8 cellular contexts compared by ENCODE assay signal in the genomic region with DNA sequence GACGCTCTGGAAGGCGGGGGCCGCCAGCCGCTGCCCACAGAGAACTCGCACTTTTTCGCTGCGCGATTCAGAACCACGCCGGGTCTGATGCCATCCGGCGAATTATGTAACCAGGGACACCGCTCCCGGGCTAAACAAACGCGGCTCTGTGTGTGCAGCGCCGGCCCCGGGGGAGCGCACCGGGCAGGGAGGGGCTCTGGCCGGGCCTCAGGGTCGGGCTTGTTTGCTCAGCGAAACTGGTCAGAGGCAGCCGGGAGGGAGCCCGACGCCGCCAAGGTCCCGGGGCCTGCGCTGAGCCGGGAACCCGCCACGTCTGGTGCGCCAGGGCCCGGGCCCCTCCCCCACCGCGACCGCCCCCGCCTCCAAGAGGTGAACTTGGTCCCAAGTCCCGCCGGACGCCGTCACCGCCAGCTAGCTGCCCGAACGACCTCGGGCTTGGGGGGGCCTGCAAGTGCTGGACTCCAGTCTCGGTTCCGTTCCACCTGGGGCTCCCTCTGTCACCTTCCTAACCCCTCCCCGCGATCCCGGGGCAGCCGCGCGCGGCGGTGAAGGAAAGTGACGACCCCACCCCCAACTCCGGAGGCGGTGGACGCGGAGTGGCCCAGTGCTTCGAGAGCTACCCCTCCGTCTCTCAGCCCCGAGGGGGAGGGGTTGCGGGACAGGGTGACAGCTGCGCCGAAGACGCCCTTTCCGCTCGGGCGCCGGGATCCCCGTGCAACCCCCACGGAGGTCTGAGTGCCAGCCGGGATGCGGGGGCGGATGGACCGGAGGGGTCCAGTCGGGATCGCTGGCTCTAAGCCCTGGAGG. TPM values are rescaled to one million over a fixed set of nuclear protein-coding genes. Genes with fewer than 3 reads are reported as not detected.
DNase-seq lines count a peak whose midpoint lies in the region; ATAC-seq and TF ChIP-seq lines count a peak whose summit lies in the region.

No MANE protein-coding gene starts in this region.

- H3K4me2 ChIP-seq in OCI-LY7 (ENCODE audit: low read length): peak overlapping the region; percentile 89

- H4K20me1 ChIP-seq in OCI-LY7 (ENCODE audit: insufficient read depth, low read length): peaks cover 29% of the 10 kb centered on the region

- DNase-seq in NCI-H510A (lab: John Stamatoyannopoulos, UW) (peak; percentile 56), NCI-H510A treated with DMSO at 0.1 percent for 48 hours (lab: John Stamatoyannopoulos, UW) (no peak), OCI-LY7 (ENCODE audit: low spot score) (peak; percentile 72), fibroblast of peridontal ligament (ENCODE audit: extremely low read depth) (peak; percentile 36), natural killer cell (peak; percentile 65), testis (peak; percentile 73)
- peak; percentile 47 for DNase-seq in activated T-helper 9 cell treated with anti-CD3 and anti-CD28 coated beads, Interleukin-2, amount 50 U/mL, for 16 hours (ENCODE audit: low read depth)

- TF ChIP-seq CTCF in OCI-LY7 (conservative IDR thresholded peaks at IDR 0.05; ENCODE audit: low read length): no peak
- TF ChIP-seq CTCF in natural killer cell (IDR thresholded peaks at IDR 0.05): no peak
- no peak for TF ChIP-seq CTCF in testis (IDR thresholded peaks at IDR 0.05)

- H3K9me3 ChIP-seq in OCI-LY7 (ENCODE audit: low read length): no peaks in the 10 kb centered on the region
- H3K9me3 ChIP-seq in testis: no peaks in the 10 kb centered on the region

- H3K27ac ChIP-seq in OCI-LY7 (ENCODE audit: low read depth, low read length, poor library complexity, severe bottlenecking): peak overlapping the region; percentile 70
- peak overlapping the region; percentile 99 to 100 for H3K27ac ChIP-seq in testis

- H3K4me1 Mint-ChIP-seq in natural killer cell: peaks cover 40 to 50% of the 10 kb centered on the region in 2 donors

- peak overlapping the region; percentile 46; the same call in 1 of the 2 replicates for H2AFZ ChIP-seq in OCI-LY7 (ENCODE audit: low read length)

- no TSS peak for BruUV-seq in OCI-LY7 (replicated peaks; lab: Mats Ljungman, UMichigan)

- peak overlapping the region; percentile 86 for H3K4me3 Mint-ChIP-seq in natural killer cell

- ATAC-seq in HG02970 (IDR thresholded peaks at IDR 0.05; ENCODE audit: low FRiP score, unreplicated experiment) (peak; percentile 31), natural killer cell (peak; percentile 59 to 71 (median 71))

- H3K27me3 Mint-ChIP-seq in natural killer cell (ENCODE audit: low read depth in 2 of 2): no peaks in the 10 kb centered on the region

- intact Hi-C loops in OCI-LY7 (cut with micrococcal nuclease; ENCODE audit: unreplicated experiment) (loop anchor here (1.0 to 2.0 kb wide), 3 partner anchors 8 to 54 kb away; no protein-coding TSS in a partner anchor), natural killer cell (cut with micrococcal nuclease) (loop anchor here (5.0 kb wide), 1 partner anchor 63 kb away; the partner anchor contains the start of gene TSFM), testis (cut with DNase I; ENCODE audit: low total_unique reads) (loop anchor here (5.0 kb wide), 1 partner anchor 47 kb away; no protein-coding TSS in a partner anchor)

- peaks cover 54% of the 10 kb centered on the region for H3K79me2 ChIP-seq in OCI-LY7 (ENCODE audit: insufficient read depth, low read depth, low read length)

- H3K4me3 ChIP-seq in OCI-LY7 (ENCODE audit: low read depth, low read length, poor library complexity, severe bottlenecking) (peak overlapping the region; percentile 96), testis (peak overlapping the region; percentile 96 to 99)

- no peaks in the 10 kb centered on the region for H3K27me3 ChIP-seq in testis

- WGBS in testis, 2 donors: 1 to 4% methylated on average over 5 to 78 of the region's 81 CpGs

- no peak for TF ChIP-seq POLR2A in testis (IDR thresholded peaks at IDR 0.05)

- no peaks in the 10 kb centered on the region for H3K9me3 Mint-ChIP-seq in natural killer cell

- H3K4me1 ChIP-seq in OCI-LY7 (ENCODE audit: insufficient read depth, low read length, poor library complexity, severe bottlenecking) (peaks cover 49% of the 10 kb centered on the region), testis (peaks cover 37% of the 10 kb centered on the region)

- CTCF ChIA-PET in OCI-LY7 (lab: Charles Lee; ENCODE audit: unreplicated experiment): interaction anchor here (2.3 kb wide), 2 partner anchors 9 to 49 kb away, joined by 10 to 18 read pairs; no protein-coding TSS in a partner anchor

- no peaks in the 10 kb centered on the region for H3K36me3 Mint-ChIP-seq in natural killer cell

- H3K27ac Mint-ChIP-seq in natural killer cell: peak overlapping the region; percentile 69 to 95

- H3K36me3 ChIP-seq in OCI-LY7 (ENCODE audit: insufficient read depth, low read length) (no peaks in the 10 kb centered on the region), testis (ENCODE audit: low read depth, missing control alignments) (no peaks in the 10 kb centered on the region)

- no peaks in the 10 kb centered on the region for H3K9me2 ChIP-seq in OCI-LY7 (ENCODE audit: insufficient read depth, low read length)

- POLR2A ChIA-PET in OCI-LY7 (lab: Charles Lee): interaction anchor here (0.7 to 9.6 kb wide), 7 partner anchors 8 to 90 kb away, joined by 3 to 153 read pairs (median 3); no protein-coding TSS in a partner anchor

RNA-seq across cellular contexts. Expression of gene CTDSP2, which starts 0.8 kb away (rescaled TPM):
- total RNA-seq in OCI-LY7 (2014; rRNA removed; shearing (Covaris generic)): 38.8 and 44.2 TPM in 2 replicates
- 118 and 145 TPM in 2 replicates for total RNA-seq in OCI-LY7 (2022)
- 100 to 1,000 TPM in 2 of 3 donors, 10 to 100 TPM in 1; 93.8 to 135 (median 123) TPM for total RNA-seq in natural killer cell
- 100 to 1,000 TPM; 103 to 140 TPM for total RNA-seq in testis
- 123 TPM for polyA plus RNA-seq in testis (ENCODE audit: insufficient read depth, low read depth, low replicate concordance)

RNA-seq across cellular contexts. Expression of gene AVIL, which starts 27.1 kb away (rescaled TPM):
- 0.23 and 1.2 TPM in 2 replicates for total RNA-seq in OCI-LY7 (2014; rRNA removed; shearing (Covaris generic))
- total RNA-seq in OCI-LY7 (2022): 1.6 and 2.6 TPM in 2 replicates
- 1 to 10 TPM in 2 of 3 donors, under 1 TPM in 1; 0.45 to 2.2 (median 1.3) TPM for total RNA-seq in natural killer cell
- 1 to 10 TPM; 3.1 to 4.4 TPM for total RNA-seq in testis
- polyA plus RNA-seq in testis (ENCODE audit: insufficient read depth, low read depth, low replicate concordance): 6.0 TPM
